ENCODE assay signal across 1 cellular context in the genomic region with DNA sequence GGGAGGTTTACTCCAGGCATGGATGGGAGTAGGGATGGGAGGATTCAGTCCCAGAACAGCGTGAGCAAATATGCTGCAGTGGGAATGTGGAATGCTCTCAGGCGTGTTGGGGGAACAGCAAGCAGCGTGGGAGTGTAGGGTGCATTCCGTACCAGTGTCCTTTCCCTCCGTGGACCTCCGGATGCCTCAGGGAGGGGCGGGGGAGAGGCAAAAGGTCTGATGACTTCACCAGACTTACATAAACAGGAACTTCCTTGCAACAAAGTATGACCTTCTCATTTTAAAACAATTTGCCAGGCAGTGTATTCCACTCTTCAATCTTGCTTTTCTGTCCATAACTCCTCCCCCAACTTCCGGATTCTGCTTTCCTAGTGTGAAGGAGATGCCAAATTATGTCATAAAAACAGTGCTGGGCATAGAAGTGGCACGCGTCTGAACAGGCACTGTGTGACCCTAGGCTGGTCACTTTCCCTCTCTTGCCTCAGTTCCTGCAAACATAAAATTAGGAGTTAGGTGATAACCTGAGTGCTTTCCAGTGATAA.
TF ChIP-seq lines count a peak whose summit lies in the region.

No MANE protein-coding gene starts in this region.

TF ChIP-seq in HEK293, 187 proteins besides CTCF, POLR2A, EP300 and RAD21 (continued from another document):
- TF ChIP-seq, protein P1, sequence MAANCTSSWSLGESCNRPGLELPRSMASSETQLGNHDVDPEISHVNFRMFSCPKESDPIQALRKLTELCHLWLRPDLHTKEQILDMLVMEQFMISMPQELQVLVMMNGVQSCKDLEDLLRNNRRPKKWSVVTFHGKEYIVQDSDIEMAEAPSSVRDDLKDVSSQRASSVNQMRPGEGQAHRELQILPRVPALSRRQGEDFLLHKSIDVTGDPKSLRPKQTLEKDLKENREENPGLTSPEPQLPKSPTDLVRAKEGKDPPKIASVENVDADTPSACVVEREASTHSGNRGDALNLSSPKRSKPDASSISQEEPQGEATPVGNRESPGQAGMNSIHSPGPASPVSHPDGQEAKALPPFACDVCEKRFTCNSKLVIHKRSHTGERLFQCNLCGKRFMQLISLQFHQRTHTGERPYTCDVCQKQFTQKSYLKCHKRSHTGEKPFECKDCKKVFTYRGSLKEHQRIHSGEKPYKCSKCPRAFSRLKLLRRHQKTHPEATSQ (tag by site-specific recombination; IDR thresholded peaks at IDR 0.05), result no peak
- TF ChIP-seq ZNF202 (tag by site-specific recombination; IDR thresholded peaks at IDR 0.05; ENCODE audit: borderline replicate concordance), result no peak
- TF ChIP-seq, protein P2, sequence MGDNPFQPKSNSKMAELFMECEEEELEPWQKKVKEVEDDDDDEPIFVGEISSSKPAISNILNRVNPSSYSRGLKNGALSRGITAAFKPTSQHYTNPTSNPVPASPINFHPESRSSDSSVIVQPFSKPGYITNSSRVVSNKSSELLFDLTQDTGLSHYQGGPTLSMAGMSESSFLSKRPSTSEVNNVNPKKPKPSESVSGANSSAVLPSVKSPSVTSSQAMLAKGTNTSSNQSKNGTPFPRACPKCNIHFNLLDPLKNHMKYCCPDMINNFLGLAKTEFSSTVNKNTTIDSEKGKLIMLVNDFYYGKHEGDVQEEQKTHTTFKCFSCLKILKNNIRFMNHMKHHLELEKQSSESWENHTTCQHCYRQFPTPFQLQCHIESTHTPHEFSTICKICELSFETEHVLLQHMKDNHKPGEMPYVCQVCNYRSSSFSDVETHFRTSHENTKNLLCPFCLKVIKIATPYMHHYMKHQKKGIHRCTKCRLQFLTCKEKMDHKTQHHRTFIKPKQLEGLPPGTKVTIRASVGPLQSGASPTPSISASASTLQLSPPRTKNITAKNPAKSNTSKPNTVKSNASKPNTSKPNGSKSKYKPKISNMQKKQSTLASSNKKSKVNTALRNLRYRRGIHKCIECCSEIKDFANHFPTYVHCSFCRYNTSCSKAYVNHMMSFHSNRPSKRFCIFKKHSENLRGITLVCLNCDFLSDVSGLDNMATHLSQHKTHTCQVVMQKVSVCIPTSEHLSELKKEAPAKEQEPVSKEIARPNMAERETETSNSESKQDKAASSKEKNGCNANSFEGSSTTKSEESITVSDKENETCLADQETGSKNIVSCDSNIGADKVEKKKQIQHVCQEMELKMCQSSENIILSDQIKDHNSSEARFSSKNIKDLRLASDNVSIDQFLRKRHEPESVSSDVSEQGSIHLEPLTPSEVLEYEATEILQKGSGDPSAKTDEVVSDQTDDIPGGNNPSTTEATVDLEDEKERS (tag by site-specific recombination; IDR thresholded peaks at IDR 0.05), result no peak
- peak; percentile 56; the same call in 1 of the 2 replicates for TF ChIP-seq ZNF768 (tag by site-specific recombination; IDR thresholded peaks at IDR 0.05)
- peak; percentile 93 for TF ChIP-seq ZNF600 (tag by site-specific recombination; IDR thresholded peaks at IDR 0.05)
- TF ChIP-seq ZEB2 (tag by site-specific recombination; IDR thresholded peaks at IDR 0.05), result 0 out of 2 replicates have a peak, but pooled peaks have one; percentile 22
- 0 out of 2 replicates have a peak, but pooled peaks have one; percentile 28 for TF ChIP-seq ZNF629 (tag by site-specific recombination; IDR thresholded peaks at IDR 0.05)
- TF ChIP-seq ZNF341 (tag by site-specific recombination; IDR thresholded peaks at IDR 0.05; ENCODE audit: low read depth), result peak; percentile 75
